In the genomic region with DNA sequence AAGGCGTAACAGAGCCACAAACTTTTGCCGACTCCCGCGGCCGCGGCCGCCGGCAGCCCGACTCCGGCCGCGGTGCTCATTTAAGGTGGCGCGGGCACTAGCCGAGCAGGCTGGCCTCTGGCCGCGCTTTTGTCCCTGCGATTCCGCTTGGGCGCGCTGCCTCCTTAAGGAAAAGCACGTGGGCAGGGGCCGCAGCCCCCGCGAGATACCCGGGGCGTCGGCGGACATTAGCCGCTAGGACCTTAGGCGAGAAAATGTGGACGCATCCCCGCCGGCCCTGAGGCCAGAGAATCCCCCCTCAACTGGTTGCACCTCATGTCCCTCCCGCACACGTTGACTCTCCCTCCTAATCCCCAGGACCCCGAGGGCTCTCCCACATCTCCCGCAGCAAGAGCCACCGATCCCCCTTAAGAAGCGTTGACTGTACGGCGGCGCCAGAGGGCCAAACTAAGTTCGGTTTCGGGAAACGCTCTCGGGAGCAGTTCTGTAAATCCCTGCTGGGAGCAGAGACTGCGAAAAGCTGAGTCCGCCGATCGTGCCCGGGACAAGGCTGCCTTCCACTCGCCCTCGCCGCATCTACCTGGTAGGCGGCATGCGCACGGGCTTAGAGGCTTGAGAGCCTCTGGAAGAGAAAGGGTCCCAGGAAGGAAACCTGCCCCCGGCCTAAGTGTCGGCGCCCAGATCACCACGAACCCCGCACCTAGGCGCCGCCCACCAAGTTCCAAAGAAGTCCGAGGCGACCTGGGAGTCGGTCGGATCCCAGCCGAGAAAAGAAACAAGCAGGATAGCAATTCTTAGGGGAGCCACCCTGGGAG, we compare ENCODE assay signal across 1 cellular context.
TF ChIP-seq lines count a peak whose summit lies in the region.

No MANE protein-coding gene starts in this region.

TF ChIP-seq in A549, 52 proteins besides CTCF, POLR2A, EP300 and RAD21 (continued from another document):
- TF ChIP-seq, protein P1, sequence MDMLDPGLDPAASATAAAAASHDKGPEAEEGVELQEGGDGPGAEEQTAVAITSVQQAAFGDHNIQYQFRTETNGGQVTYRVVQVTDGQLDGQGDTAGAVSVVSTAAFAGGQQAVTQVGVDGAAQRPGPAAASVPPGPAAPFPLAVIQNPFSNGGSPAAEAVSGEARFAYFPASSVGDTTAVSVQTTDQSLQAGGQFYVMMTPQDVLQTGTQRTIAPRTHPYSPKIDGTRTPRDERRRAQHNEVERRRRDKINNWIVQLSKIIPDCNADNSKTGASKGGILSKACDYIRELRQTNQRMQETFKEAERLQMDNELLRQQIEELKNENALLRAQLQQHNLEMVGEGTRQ (IDR thresholded peaks at IDR 0.05) = peak; percentile 74
- TF ChIP-seq, protein P2, sequence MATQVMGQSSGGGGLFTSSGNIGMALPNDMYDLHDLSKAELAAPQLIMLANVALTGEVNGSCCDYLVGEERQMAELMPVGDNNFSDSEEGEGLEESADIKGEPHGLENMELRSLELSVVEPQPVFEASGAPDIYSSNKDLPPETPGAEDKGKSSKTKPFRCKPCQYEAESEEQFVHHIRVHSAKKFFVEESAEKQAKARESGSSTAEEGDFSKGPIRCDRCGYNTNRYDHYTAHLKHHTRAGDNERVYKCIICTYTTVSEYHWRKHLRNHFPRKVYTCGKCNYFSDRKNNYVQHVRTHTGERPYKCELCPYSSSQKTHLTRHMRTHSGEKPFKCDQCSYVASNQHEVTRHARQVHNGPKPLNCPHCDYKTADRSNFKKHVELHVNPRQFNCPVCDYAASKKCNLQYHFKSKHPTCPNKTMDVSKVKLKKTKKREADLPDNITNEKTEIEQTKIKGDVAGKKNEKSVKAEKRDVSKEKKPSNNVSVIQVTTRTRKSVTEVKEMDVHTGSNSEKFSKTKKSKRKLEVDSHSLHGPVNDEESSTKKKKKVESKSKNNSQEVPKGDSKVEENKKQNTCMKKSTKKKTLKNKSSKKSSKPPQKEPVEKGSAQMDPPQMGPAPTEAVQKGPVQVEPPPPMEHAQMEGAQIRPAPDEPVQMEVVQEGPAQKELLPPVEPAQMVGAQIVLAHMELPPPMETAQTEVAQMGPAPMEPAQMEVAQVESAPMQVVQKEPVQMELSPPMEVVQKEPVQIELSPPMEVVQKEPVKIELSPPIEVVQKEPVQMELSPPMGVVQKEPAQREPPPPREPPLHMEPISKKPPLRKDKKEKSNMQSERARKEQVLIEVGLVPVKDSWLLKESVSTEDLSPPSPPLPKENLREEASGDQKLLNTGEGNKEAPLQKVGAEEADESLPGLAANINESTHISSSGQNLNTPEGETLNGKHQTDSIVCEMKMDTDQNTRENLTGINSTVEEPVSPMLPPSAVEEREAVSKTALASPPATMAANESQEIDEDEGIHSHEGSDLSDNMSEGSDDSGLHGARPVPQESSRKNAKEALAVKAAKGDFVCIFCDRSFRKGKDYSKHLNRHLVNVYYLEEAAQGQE (IDR thresholded peaks at IDR 0.05) = peak; percentile 49
- peak; percentile 28; the same call in 1 of the 2 replicates for TF ChIP-seq KDM5A (IDR thresholded peaks at IDR 0.05)
- TF ChIP-seq, protein P3, sequence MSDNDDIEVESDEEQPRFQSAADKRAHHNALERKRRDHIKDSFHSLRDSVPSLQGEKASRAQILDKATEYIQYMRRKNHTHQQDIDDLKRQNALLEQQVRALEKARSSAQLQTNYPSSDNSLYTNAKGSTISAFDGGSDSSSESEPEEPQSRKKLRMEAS (IDR thresholded peaks at IDR 0.05) = peak; percentile 98
- no peak for TF ChIP-seq POLR2AphosphoS2 (conservative IDR thresholded peaks at IDR 0.05; ENCODE audit: low read length)
- TF ChIP-seq, protein P4, sequence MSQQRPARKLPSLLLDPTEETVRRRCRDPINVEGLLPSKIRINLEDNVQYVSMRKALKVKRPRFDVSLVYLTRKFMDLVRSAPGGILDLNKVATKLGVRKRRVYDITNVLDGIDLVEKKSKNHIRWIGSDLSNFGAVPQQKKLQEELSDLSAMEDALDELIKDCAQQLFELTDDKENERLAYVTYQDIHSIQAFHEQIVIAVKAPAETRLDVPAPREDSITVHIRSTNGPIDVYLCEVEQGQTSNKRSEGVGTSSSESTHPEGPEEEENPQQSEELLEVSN (IDR thresholded peaks at IDR 0.05; ENCODE audit: borderline replicate concordance, low read depth) = peak; percentile 94
- TF ChIP-seq, protein P5, sequence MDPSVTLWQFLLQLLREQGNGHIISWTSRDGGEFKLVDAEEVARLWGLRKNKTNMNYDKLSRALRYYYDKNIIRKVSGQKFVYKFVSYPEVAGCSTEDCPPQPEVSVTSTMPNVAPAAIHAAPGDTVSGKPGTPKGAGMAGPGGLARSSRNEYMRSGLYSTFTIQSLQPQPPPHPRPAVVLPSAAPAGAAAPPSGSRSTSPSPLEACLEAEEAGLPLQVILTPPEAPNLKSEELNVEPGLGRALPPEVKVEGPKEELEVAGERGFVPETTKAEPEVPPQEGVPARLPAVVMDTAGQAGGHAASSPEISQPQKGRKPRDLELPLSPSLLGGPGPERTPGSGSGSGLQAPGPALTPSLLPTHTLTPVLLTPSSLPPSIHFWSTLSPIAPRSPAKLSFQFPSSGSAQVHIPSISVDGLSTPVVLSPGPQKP (IDR thresholded peaks at IDR 0.05; ENCODE audit: low read depth, low read length) = no peak
- TF ChIP-seq NR3C1 (IDR thresholded peaks at IDR 0.05) = no peak
- peak in 1 of 2 experiments; percentile 74; a peak in 3 of 5 replicates for TF ChIP-seq JUN (IDR thresholded peaks at IDR 0.05)
- no peak for TF ChIP-seq NPAS2 (CRISPR knock-in tag; IDR thresholded peaks at IDR 0.05; ENCODE audit: borderline replicate concordance)
- peak; percentile 79 for TF ChIP-seq MYC (IDR thresholded peaks at IDR 0.05; ENCODE audit: borderline replicate concordance, low read length)
- no peak for TF ChIP-seq RNF2 (IDR thresholded peaks at IDR 0.05; ENCODE audit: borderline replicate concordance, low read depth)
- TF ChIP-seq, protein P6, sequence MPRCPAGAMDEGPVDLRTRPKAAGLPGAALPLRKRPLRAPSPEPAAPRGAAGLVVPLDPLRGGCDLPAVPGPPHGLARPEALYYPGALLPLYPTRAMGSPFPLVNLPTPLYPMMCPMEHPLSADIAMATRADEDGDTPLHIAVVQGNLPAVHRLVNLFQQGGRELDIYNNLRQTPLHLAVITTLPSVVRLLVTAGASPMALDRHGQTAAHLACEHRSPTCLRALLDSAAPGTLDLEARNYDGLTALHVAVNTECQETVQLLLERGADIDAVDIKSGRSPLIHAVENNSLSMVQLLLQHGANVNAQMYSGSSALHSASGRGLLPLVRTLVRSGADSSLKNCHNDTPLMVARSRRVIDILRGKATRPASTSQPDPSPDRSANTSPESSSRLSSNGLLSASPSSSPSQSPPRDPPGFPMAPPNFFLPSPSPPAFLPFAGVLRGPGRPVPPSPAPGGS (IDR thresholded peaks at IDR 0.05) = peak; percentile 42; the same call in 1 of the 3 replicates
- no peak for TF ChIP-seq RCOR1 (IDR thresholded peaks at IDR 0.05; ENCODE audit: low read depth, low read length)
- TF ChIP-seq HDAC2 (IDR thresholded peaks at IDR 0.05) = no peak
- TF ChIP-seq CHD2 (IDR thresholded peaks at IDR 0.05; ENCODE audit: low read length, partially characterized antibody) = peak; percentile 50
- no peak for TF ChIP-seq JUNB (IDR thresholded peaks at IDR 0.05)
TF ChIP-seq in A549: peak in this region for 11.
